Comparison of ENCODE assay signal across 8 cellular contexts in the genomic region with DNA sequence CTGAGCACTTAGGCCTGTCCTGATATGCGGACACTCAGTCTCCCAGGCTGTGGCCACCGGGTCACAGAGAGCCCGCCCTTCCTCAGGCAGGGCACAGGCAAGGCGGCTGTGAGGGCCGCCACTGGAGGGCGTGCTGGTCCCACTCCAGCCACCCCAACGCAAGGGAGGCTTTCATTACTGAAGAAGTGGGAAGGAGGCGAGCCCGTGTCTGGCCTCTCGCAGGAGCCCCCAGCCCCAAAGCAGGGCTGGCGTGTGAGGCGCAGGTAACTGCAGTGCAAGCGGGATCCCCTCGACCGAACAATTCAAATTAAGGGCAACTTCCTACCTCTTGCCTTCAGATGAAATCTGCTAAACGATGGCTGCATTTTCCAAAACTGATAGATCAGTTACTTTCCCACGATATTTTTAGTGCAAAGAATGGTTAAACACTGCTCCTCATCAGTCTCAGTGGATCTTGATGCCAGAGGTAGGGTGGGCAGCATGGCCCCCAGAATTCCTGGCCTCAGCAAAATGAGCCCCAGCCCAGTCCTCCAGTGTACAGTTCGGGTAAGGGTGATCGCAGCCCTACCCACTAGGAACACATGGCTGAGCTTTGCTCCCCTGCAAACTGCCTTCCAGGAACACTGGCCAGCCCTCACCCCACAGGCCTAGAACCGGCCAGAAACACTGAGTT.
DNase-seq lines count a peak whose midpoint lies in the region; ATAC-seq and TF ChIP-seq lines count a peak whose summit lies in the region.

No MANE protein-coding gene starts in this region.

- ATAC-seq in psoas muscle = no peak
- ATAC-seq in GM18517 (IDR thresholded peaks at IDR 0.05; ENCODE audit: unreplicated experiment) = no peak

- H3K36me3 ChIP-seq in psoas muscle (ENCODE audit: insufficient read depth in 1 of 2, low read depth in 1 of 2) (no peaks in the 10 kb centered on the region), uterus (no peaks in the 10 kb centered on the region)

- H3K27me3 ChIP-seq in psoas muscle (ENCODE audit: insufficient read depth in 3 of 3, low read length in 2 of 3) (no peaks in the 10 kb centered on the region), uterus (no peaks in the 10 kb centered on the region)

- no peak overlapping the region for H3K27ac ChIP-seq in psoas muscle
- no peak overlapping the region for H3K27ac ChIP-seq in uterus

- intact Hi-C loops in psoas muscle (cut with DNase I) (no loop called here), uterus (cut with DNase I; ENCODE audit: low total_unique reads) (no loop called here)

- peaks cover 15% of the 10 kb centered on the region for H3K4me1 ChIP-seq in psoas muscle
- peaks cover 0 to 5% of the 10 kb centered on the region in 2 donors for H3K4me1 ChIP-seq in uterus

- DNase-seq in AG08396 (ENCODE audit: low spot score) (peak; percentile 56), OCI-M1 (lab: John Stamatoyannopoulos, UW) (peak; percentile 71), erythroblast (lab: John Stamatoyannopoulos, UW) (peak; percentile 27 to 44), psoas muscle (no peak), uterus (no peak)
- DNase-seq in effector CD8-positive, alpha-beta T cell (lab: John Stamatoyannopoulos, UW) = no peak

- WGBS in psoas muscle, 3 donors = 71 to 78% (median 76%) methylated on average over 19 to 20 of the region's 20 CpGs

- H3K9me3 ChIP-seq in psoas muscle = no peaks in the 10 kb centered on the region
- no peaks in the 10 kb centered on the region for H3K9me3 ChIP-seq in uterus

- H3K4me3 ChIP-seq in GM12875 (ENCODE audit: low read depth, low read length) = no peak overlapping the region
- no peak overlapping the region for H3K4me3 ChIP-seq in psoas muscle
- no peak overlapping the region for H3K4me3 ChIP-seq in uterus

- peak; percentile 96 for TF ChIP-seq CTCF in GM12875 (IDR thresholded peaks at IDR 0.05; ENCODE audit: borderline replicate concordance, insufficient read depth, low read depth, low read length)
- TF ChIP-seq CTCF in psoas muscle (IDR thresholded peaks at IDR 0.05) = peak; percentile 37
- TF ChIP-seq CTCF in uterus (IDR thresholded peaks at IDR 0.05) = no peak

- TF ChIP-seq POLR2A in erythroblast (IDR thresholded peaks at IDR 0.05; ENCODE audit: low read length) (no peak), uterus (IDR thresholded peaks at IDR 0.05) (no peak)

Comparison
In these comparisons a context has a peak if more than half of its experiments do, and no peak if none do; other contexts are left out.
1. DNase-seq: peak in AG08396 (single experiment), OCI-M1 (single experiment) and erythroblast (2 of 2); none in psoas muscle (0 of 2), uterus (0 of 2) and effector CD8-positive, alpha-beta T cell (single experiment).
2. CTCF ChIP-seq: peak in GM12875 (single experiment) and psoas muscle (single experiment); none in uterus (0 of 4).